ENCODE assay signal across 29 cellular contexts in the genomic region with DNA sequence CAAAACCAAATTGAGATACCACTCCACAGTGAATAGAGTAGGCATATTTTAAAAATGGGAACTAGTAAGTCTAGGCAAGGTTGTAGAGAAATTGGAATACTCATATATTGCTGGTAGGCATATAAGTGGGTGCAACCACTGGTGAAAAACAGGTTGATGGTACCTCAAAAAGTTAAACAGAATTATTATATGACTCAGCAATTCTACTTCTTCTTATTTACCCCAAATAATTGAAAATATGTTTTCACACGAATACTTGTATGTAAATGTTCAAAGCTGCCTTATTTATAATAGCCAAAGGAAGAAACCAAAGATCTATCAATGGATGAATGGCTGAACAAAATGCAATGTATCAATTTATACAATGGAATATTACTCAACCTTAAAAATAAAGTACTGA.
"Had no signal": no experiment of that assay in that cellular context is flagged by ENCODE, and none has a peak within 500 bp of the region (broad histone marks: within the 10 kb centered on the region; RNA-seq: fewer than 3 reads in every experiment).

No MANE protein-coding gene starts in this region.

- H3K4me1 ChIP-seq: stomach, suprapubic skin, testis, thyroid gland, tibial artery, tibial nerve, transverse colon, upper lobe of left lung, upper lobe of right lung, uterus, vagina had no signal

- H3K4me3 Mint-ChIP-seq: stimulated activated effector memory CD8-positive, alpha-beta T cell treated with anti-CD3 and anti-CD28 coated beads, Interleukin-12 subunit alpha, Interleukin-12 subunit beta, amount 100 ng/mL, for 72 hours; stimulated activated memory B cell treated with anti-CD40 and anti-IgM and Interleukin-4, amounts not matched to agents 10 μg/mL and 1 μg/mL and 100 μg/mL, for 72 hours; stimulated activated naive B cell treated with anti-CD40 and anti-IgM and Interleukin-4, amounts not matched to agents 10 μg/mL and 1 μg/mL and 100 μg/mL, for 72 hours; stimulated activated naive CD8-positive, alpha-beta T cell treated with anti-CD3 and anti-CD28 coated beads, Interleukin-15, amount 100 ng/mL, for 72 hours; stimulated activated naive CD8-positive, alpha-beta T cell treated with anti-CD3 and anti-CD28 coated beads, Interleukin-15, Interleukin-2, amounts not matched to agents 100 ng/mL and 50 ng/mL, for 24 hours; type B pancreatic cell had no signal

- H3K27ac ChIP-seq: stomach, suprapubic skin, testis, thoracic aorta, thyroid gland, tibial artery, tibial nerve, transverse colon, upper lobe of left lung, upper lobe of right lung, uterus, vagina had no signal

- FAIRE-seq: urothelium cell line had no signal

- H3K36me3 ChIP-seq: stomach, suprapubic skin, thoracic aorta, thyroid gland, tibial artery, tibial nerve, transverse colon, upper lobe of left lung, upper lobe of right lung, uterus, vagina had no signal

- H3K36me3 Mint-ChIP-seq: stimulated activated effector memory CD8-positive, alpha-beta T cell treated with anti-CD3 and anti-CD28 coated beads, Interleukin-12 subunit alpha, Interleukin-12 subunit beta, amount 100 ng/mL, for 72 hours; stimulated activated memory B cell treated with anti-CD40 and anti-IgM and Interleukin-4, amounts not matched to agents 10 μg/mL and 1 μg/mL and 100 μg/mL, for 72 hours; stimulated activated naive B cell treated with anti-CD40 and anti-IgM and Interleukin-4, amounts not matched to agents 10 μg/mL and 1 μg/mL and 100 μg/mL, for 72 hours; type B pancreatic cell had no signal

- H3K9me3 ChIP-seq: suprapubic skin, testis, thoracic aorta, thyroid gland, tibial artery, tibial nerve, upper lobe of left lung, upper lobe of right lung, uterus, vagina had no signal

- H3K27me3 ChIP-seq: stomach, suprapubic skin, testis, thyroid gland, tibial artery, tibial nerve, transverse colon, upper lobe of left lung, upper lobe of right lung, uterus, vagina had no signal

- DNase-seq: stimulated activated CD4-positive, alpha-beta T cell treated with anti-CD3 and anti-CD28 coated beads, Interleukin-2, amount 100 ng/mL, for 48 hours; stimulated activated CD4-positive, alpha-beta T cell treated with anti-CD3 and anti-CD28 coated beads, Interleukin-4, amount 100 ng/mL, for 1 hour; stimulated activated CD4-positive, alpha-beta T cell treated with anti-CD3 and anti-CD28 coated beads, Interleukin-4, amount 100 ng/mL, for 24 hours; stimulated activated CD4-positive, alpha-beta T cell treated with anti-CD3 and anti-CD28 coated beads, Interleukin-4, amount 100 ng/mL, for 4 hours; stimulated activated CD8-positive, alpha-beta memory T cell treated with anti-CD3 and anti-CD28 coated beads, Interleukin-4, amount 100 ng/mL, for 48 hours; stimulated activated naive B cell treated with anti-CD40 and anti-IgM and Interleukin-4, amounts not matched to agents 10 μg/mL and 1 μg/mL and 100 μg/mL, for 72 hours; stimulated activated naive CD4-positive, alpha-beta T cell; stimulated activated naive CD4-positive, alpha-beta T cell treated with Interleukin-2 at 50 U/mL for 16 hours; stimulated activated naive CD8-positive, alpha-beta T cell treated with anti-CD3 and anti-CD28 coated beads, Interleukin-15, amount 100 ng/mL, for 72 hours; stimulated activated naive CD8-positive, alpha-beta T cell treated with anti-CD3 and anti-CD28 coated beads, Interleukin-15, Interleukin-2, amounts not matched to agents 100 U/mL and 50 U/mL, for 24 hours; stomach; substantia nigra; testis; thyroid gland; tibial artery; transverse colon; trophoblast cell; upper lobe of left lung; upper lobe of right lung; uterus had no signal

- H3K4me1 Mint-ChIP-seq: stimulated activated effector memory CD8-positive, alpha-beta T cell treated with anti-CD3 and anti-CD28 coated beads, Interleukin-12 subunit alpha, Interleukin-12 subunit beta, amount 100 ng/mL, for 72 hours; stimulated activated memory B cell treated with anti-CD40 and anti-IgM and Interleukin-4, amounts not matched to agents 10 μg/mL and 1 μg/mL and 100 μg/mL, for 72 hours; stimulated activated naive B cell treated with anti-CD40 and anti-IgM and Interleukin-4, amounts not matched to agents 10 μg/mL and 1 μg/mL and 100 μg/mL, for 72 hours; stimulated activated naive CD8-positive, alpha-beta T cell treated with anti-CD3 and anti-CD28 coated beads, Interleukin-15, amount 100 ng/mL, for 72 hours had no signal

- H3K27ac Mint-ChIP-seq: stimulated activated effector memory CD8-positive, alpha-beta T cell treated with anti-CD3 and anti-CD28 coated beads, Interleukin-12 subunit alpha, Interleukin-12 subunit beta, amount 100 ng/mL, for 72 hours; stimulated activated memory B cell treated with anti-CD40 and anti-IgM and Interleukin-4, amounts not matched to agents 10 μg/mL and 1 μg/mL and 100 μg/mL, for 72 hours; stimulated activated naive B cell treated with anti-CD40 and anti-IgM and Interleukin-4, amounts not matched to agents 10 μg/mL and 1 μg/mL and 100 μg/mL, for 72 hours; stimulated activated naive CD8-positive, alpha-beta T cell treated with anti-CD3 and anti-CD28 coated beads, Interleukin-15, amount 100 ng/mL, for 72 hours; stimulated activated naive CD8-positive, alpha-beta T cell treated with anti-CD3 and anti-CD28 coated beads, Interleukin-15, Interleukin-2, amounts not matched to agents 100 ng/mL and 50 ng/mL, for 24 hours; type B pancreatic cell had no signal

- H3K4me3 ChIP-seq: stomach, suprapubic skin, testis, thoracic aorta, thyroid gland, tibial artery, tibial nerve, transverse colon, upper lobe of left lung, upper lobe of right lung, uterus, vagina had no signal

- ATAC-seq: stimulated activated effector memory CD8-positive, alpha-beta T cell treated with anti-CD3 and anti-CD28 coated beads, Interleukin-12 subunit alpha, Interleukin-12 subunit beta, amount 100 ng/mL, for 72 hours; stimulated activated memory B cell treated with anti-CD40 and anti-IgM and Interleukin-4, amounts not matched to agents 10 μg/mL and 1 μg/mL and 100 μg/mL, for 72 hours; stimulated activated naive B cell treated with anti-CD40 and anti-IgM and Interleukin-4, amounts not matched to agents 10 μg/mL and 1 μg/mL and 100 μg/mL, for 72 hours; stimulated activated naive CD8-positive, alpha-beta T cell treated with anti-CD3 and anti-CD28 coated beads, Interleukin-15, amount 100 ng/mL, for 72 hours; stimulated activated naive CD8-positive, alpha-beta T cell treated with anti-CD3 and anti-CD28 coated beads, Interleukin-15, Interleukin-2, amounts not matched to agents 100 U/mL and 50 U/mL, for 24 hours; upper lobe of right lung had no signal

- H3K27me3 Mint-ChIP-seq: stimulated activated memory B cell treated with anti-CD40 and anti-IgM and Interleukin-4, amounts not matched to agents 10 μg/mL and 1 μg/mL and 100 μg/mL, for 72 hours; stimulated activated naive B cell treated with anti-CD40 and anti-IgM and Interleukin-4, amounts not matched to agents 10 μg/mL and 1 μg/mL and 100 μg/mL, for 72 hours; stimulated activated naive CD8-positive, alpha-beta T cell treated with anti-CD3 and anti-CD28 coated beads, Interleukin-15, amount 100 ng/mL, for 72 hours; stimulated activated naive CD8-positive, alpha-beta T cell treated with anti-CD3 and anti-CD28 coated beads, Interleukin-15, Interleukin-2, amounts not matched to agents 100 ng/mL and 50 ng/mL, for 24 hours; type B pancreatic cell had no signal
